Comparison of ENCODE assay signal across 25 cellular contexts in the genomic region with DNA sequence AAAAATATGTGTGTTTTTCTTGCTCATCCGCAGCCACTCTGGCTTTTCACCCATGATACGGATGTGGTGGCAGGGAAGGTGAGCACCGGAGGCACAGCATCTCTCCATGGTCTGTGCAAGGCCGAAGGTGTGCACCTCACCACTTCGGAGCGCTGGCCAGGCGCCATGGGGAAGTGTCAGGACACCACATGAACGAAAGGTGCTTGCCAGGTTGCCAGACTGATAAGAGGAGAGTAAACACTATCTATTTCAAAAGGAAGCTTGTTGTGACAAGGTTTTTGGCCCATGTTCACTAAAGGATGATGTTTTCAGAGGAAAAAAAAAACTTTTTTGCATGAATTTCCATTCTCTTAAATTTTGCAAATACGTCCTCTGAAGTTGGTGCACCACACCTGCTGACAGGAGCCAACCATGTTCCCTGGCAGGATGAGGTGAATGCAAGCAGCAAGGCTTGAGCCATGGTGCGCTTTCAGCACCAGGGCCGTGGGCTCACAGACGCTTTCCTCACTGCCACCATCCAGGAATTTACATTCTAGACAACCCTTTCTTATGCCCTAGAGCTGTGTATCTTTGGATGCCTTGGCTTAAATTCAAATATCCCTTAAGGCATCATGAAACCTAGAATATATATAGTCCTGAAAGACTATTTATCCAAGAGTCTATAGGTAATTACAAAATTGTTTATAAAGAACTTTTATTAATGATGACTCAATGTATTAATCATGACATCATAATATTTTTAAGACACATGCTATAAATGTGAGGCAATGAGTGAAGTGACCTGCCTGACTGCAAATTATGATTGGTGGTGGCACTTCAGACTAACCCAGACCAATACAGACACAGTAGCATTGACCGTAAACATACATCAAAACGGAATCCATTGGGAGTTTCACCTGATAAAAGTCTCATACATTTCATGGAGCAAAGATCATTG.
A peak's percentile ranks its signal among the peaks of the same experiment; 100 is the strongest.
DNase-seq lines count a peak whose midpoint lies in the region; ATAC-seq, FAIRE-seq and TF ChIP-seq lines count a peak whose summit lies in the region.
"Had no signal": no experiment of that assay in that cellular context is flagged by ENCODE, and none has a peak within 500 bp of the region (broad histone marks: within the 10 kb centered on the region; RNA-seq: fewer than 3 reads in every experiment).

No MANE protein-coding gene starts in this region.

- no peaks in the 10 kb centered on the region for H3F3A ChIP-seq in smooth muscle cell (ENCODE audit: low read depth)

- WGBS in smooth muscle cell (ENCODE audit: low lambda C conversion rate): 94% methylated on average over 14 of the region's 14 CpGs

- H3K4me3 ChIP-seq in keratinocyte (ENCODE audit: control insufficient read depth in 2 of 3, extremely low read depth in 1 of 3, insufficient read depth in 2 of 3, low read depth in 1 of 3, low read length in 3 of 3) (no peak overlapping the region), smooth muscle cell (no peak overlapping the region)
- H3K4me3 ChIP-seq: breast epithelium, gastrocnemius medialis, lung had no signal

- no peak overlapping the region for H3K9ac ChIP-seq in keratinocyte (ENCODE audit: control insufficient read depth, extremely low read depth, insufficient read depth, low read length)
- H3K9ac ChIP-seq in smooth muscle cell (ENCODE audit: low read depth): no peak overlapping the region

- no peaks in the 10 kb centered on the region for H3K9me1 ChIP-seq in keratinocyte (ENCODE audit: control insufficient read depth, extremely low read depth, insufficient read depth, low read length)

- no peaks in the 10 kb centered on the region for H3K79me2 ChIP-seq in keratinocyte (ENCODE audit: control insufficient read depth, insufficient read depth, low read length)
- H3K79me2 ChIP-seq in smooth muscle cell (ENCODE audit: low read depth): no peaks in the 10 kb centered on the region

- H3K4me1 ChIP-seq in keratinocyte (ENCODE audit: control insufficient read depth, extremely low read depth, insufficient read depth, low read length): peaks cover 17% of the 10 kb centered on the region
- H3K4me1 ChIP-seq in smooth muscle cell (ENCODE audit: low read depth): no peaks in the 10 kb centered on the region
- H3K4me1 ChIP-seq: breast epithelium, gastrocnemius medialis had no signal

- H3K9me3 ChIP-seq in keratinocyte (ENCODE audit: control insufficient read depth, low read depth, low read length) (no peaks in the 10 kb centered on the region), smooth muscle cell (replicated peaks; ENCODE audit: low read depth) (no peaks in the 10 kb centered on the region)
- H3K9me3 ChIP-seq: breast epithelium, gastrocnemius medialis had no signal

- dilution Hi-C loops in keratinocyte (cut with MboI; ENCODE audit: extremely low pct_ligation_motif_present, low sequenced_read_pairs): no loop called here

- H3K4me3 Mint-ChIP-seq in activated CD4-positive, alpha-beta memory T cell treated with anti-CD3 and anti-CD28 coated beads, Interleukin-2, amount 10 ng/mL, durations not matched to agents 7 days and 5 days: no peak overlapping the region
- H3K4me3 Mint-ChIP-seq: activated CD8-positive, alpha-beta T cell treated with anti-CD3 and anti-CD28 coated beads, Interleukin-2, amount 10 ng/mL, durations not matched to agents 7 days and 5 days; activated naive CD8-positive, alpha-beta T cell treated with anti-CD3 and anti-CD28 coated beads for 36 hours; naive thymus-derived CD8-positive, alpha-beta T cell had no signal

- intact Hi-C loops in left colon (cut with DNase I, micrococcal nuclease): no loop called here

- peaks cover 6% of the 10 kb centered on the region for H3K9me3 Mint-ChIP-seq in activated CD4-positive, alpha-beta memory T cell treated with anti-CD3 and anti-CD28 coated beads, Interleukin-2, amount 10 ng/mL, durations not matched to agents 7 days and 5 days
- H3K9me3 Mint-ChIP-seq: activated naive CD8-positive, alpha-beta T cell treated with anti-CD3 and anti-CD28 coated beads for 36 hours; activated T-helper 2 cell treated with anti-CD3 and anti-CD28 coated beads, Interferon-gamma antibody, Interleukin-2, Interleukin-4, amounts not matched to agents 10 μg/mL and 5 μg/mL and 100 μg/mL, durations not matched to agents 14 hours and 24 hours and 36 hours had no signal

- peak overlapping the region; percentile 12 for H3K4me2 ChIP-seq in keratinocyte (ENCODE audit: control insufficient read depth, extremely low read depth, insufficient read depth, low read depth, low read length)
- no peak overlapping the region for H3K4me2 ChIP-seq in smooth muscle cell

- H3K27me3 ChIP-seq in keratinocyte (ENCODE audit: control insufficient read depth, extremely low read depth, insufficient read depth, low read length) (no peaks in the 10 kb centered on the region), smooth muscle cell (ENCODE audit: low read depth) (no peaks in the 10 kb centered on the region)
- H3K27me3 ChIP-seq: breast epithelium, gastrocnemius medialis had no signal

- H3K4me1 Mint-ChIP-seq in activated CD4-positive, alpha-beta memory T cell treated with anti-CD3 and anti-CD28 coated beads, Interleukin-2, amount 10 ng/mL, durations not matched to agents 7 days and 5 days: no peaks in the 10 kb centered on the region
- H3K4me1 Mint-ChIP-seq: activated naive CD8-positive, alpha-beta T cell treated with anti-CD3 and anti-CD28 coated beads for 36 hours; naive thymus-derived CD8-positive, alpha-beta T cell had no signal

- no peaks in the 10 kb centered on the region for H4K20me1 ChIP-seq in keratinocyte (ENCODE audit: control insufficient read depth, extremely low read depth, insufficient read depth, low read length)
- no peaks in the 10 kb centered on the region for H4K20me1 ChIP-seq in smooth muscle cell (ENCODE audit: low read depth)

- no peak overlapping the region for H3K27ac ChIP-seq in keratinocyte (ENCODE audit: control insufficient read depth, insufficient read depth, low read length)
- H3K27ac ChIP-seq in substantia nigra (ENCODE audit: low read depth, low read length, poor library complexity, severe bottlenecking): no peak overlapping the region
- H3K27ac ChIP-seq in smooth muscle cell (ENCODE audit: low read depth): no peak overlapping the region
- H3K27ac ChIP-seq: breast epithelium, gastrocnemius medialis had no signal

- CTCF ChIA-PET in activated CD4-positive, alpha-beta memory T cell treated with anti-CD3 and anti-CD28 coated beads, Interleukin-2, amount 10 ng/mL, durations not matched to agents 7 days and 5 days (lab: Charles Lee): no interaction called here

- peak; percentile 44 for FAIRE-seq in keratinocyte (lab: Jason Lieb, UNC)
- FAIRE-seq: RCC 7860 had no signal

- TF ChIP-seq CTCF in keratinocyte (optimal IDR thresholded peaks at IDR 0.05 in 1 of 3, IDR thresholded peaks at IDR 0.05 in 1 of 3, conservative IDR thresholded peaks at IDR 0.05 in 1 of 3; ENCODE audit: extremely low read depth in 1 of 3, insufficient read depth in 2 of 3, low read length in 3 of 3) (no peak), smooth muscle cell (IDR thresholded peaks at IDR 0.05; ENCODE audit: borderline replicate concordance, insufficient read depth, poor library complexity, severe bottlenecking) (no peak)

- no peak for ATAC-seq in left colon
- ATAC-seq: activated CD8-positive, alpha-beta T cell treated with anti-CD3 and anti-CD28 coated beads, Interleukin-2, amount 10 ng/mL, durations not matched to agents 7 days and 5 days; gastrocnemius medialis; naive thymus-derived CD8-positive, alpha-beta T cell had no signal

- POLR2A ChIA-PET in activated CD4-positive, alpha-beta memory T cell treated with anti-CD3 and anti-CD28 coated beads, Interleukin-2, amount 10 ng/mL, durations not matched to agents 7 days and 5 days (lab: Charles Lee): no interaction called here

- H3K36me3 ChIP-seq in keratinocyte (ENCODE audit: control insufficient read depth in 2 of 2, extremely low read depth in 1 of 2, insufficient read depth in 2 of 2, low read length in 2 of 2) (no peaks in the 10 kb centered on the region), smooth muscle cell (ENCODE audit: low read depth) (no peaks in the 10 kb centered on the region)
- H3K36me3 ChIP-seq: breast epithelium, gastrocnemius medialis had no signal

- no peaks in the 10 kb centered on the region for H3K36me3 Mint-ChIP-seq in activated CD4-positive, alpha-beta memory T cell treated with anti-CD3 and anti-CD28 coated beads, Interleukin-2, amount 10 ng/mL, durations not matched to agents 7 days and 5 days (ENCODE audit: low read depth)
- H3K36me3 Mint-ChIP-seq: activated naive CD8-positive, alpha-beta T cell treated with anti-CD3 and anti-CD28 coated beads for 36 hours; naive thymus-derived CD8-positive, alpha-beta T cell had no signal

- H2AFZ ChIP-seq in keratinocyte (ENCODE audit: control insufficient read depth, low read length) (no peak overlapping the region), smooth muscle cell (ENCODE audit: low read depth) (no peak overlapping the region)

- no peak overlapping the region for H3K27ac Mint-ChIP-seq in activated CD4-positive, alpha-beta memory T cell treated with anti-CD3 and anti-CD28 coated beads, Interleukin-2, amount 10 ng/mL, durations not matched to agents 7 days and 5 days
- H3K27ac Mint-ChIP-seq: activated CD8-positive, alpha-beta T cell treated with anti-CD3 and anti-CD28 coated beads, Interleukin-2, amount 10 ng/mL, durations not matched to agents 7 days and 5 days; activated naive CD8-positive, alpha-beta T cell treated with anti-CD3 and anti-CD28 coated beads for 36 hours; activated T-helper 2 cell treated with anti-CD3 and anti-CD28 coated beads, Interferon-gamma antibody, Interleukin-2, Interleukin-4, amounts not matched to agents 10 μg/mL and 5 μg/mL and 100 μg/mL, durations not matched to agents 14 hours and 24 hours and 36 hours; naive thymus-derived CD8-positive, alpha-beta T cell had no signal

- H3K27me3 Mint-ChIP-seq in activated CD4-positive, alpha-beta memory T cell treated with anti-CD3 and anti-CD28 coated beads, Interleukin-2, amount 10 ng/mL, durations not matched to agents 7 days and 5 days: no peaks in the 10 kb centered on the region

- DNase-seq in NCI-H345 (lab: John Stamatoyannopoulos, UW) (peak; percentile 54), NCI-H345 treated with DMSO at 0.1 percent for 48 hours (lab: John Stamatoyannopoulos, UW; ENCODE audit: unreplicated experiment) (no peak), NCI-H69 (lab: John Stamatoyannopoulos, UW) (peak; percentile 67), keratinocyte (ENCODE audit: low read depth, low spot score) (no peak), left colon (no peak), substantia nigra (lab: John Stamatoyannopoulos, UW) (no peak), smooth muscle cell (lab: John Stamatoyannopoulos, UW; ENCODE audit: unreplicated experiment) (no peak)
- DNase-seq in activated CD4-positive, alpha-beta memory T cell treated with anti-CD3 and anti-CD28 coated beads, Interleukin-2, amount 10 ng/mL, durations not matched to agents 7 days and 5 days: no peak
- DNase-seq: activated CD8-positive, alpha-beta T cell treated with anti-CD3 and anti-CD28 coated beads, Interleukin-2, amount 10 ng/mL, durations not matched to agents 7 days and 5 days; activated naive CD8-positive, alpha-beta T cell treated with anti-CD3 and anti-CD28 coated beads for 36 hours; anterior cingulate cortex; gastrocnemius medialis; kidney glomerular epithelial cell; naive thymus-derived CD8-positive, alpha-beta T cell; NCI-H1930; NCI-H510A; occipital lobe; stimulated activated CD4-positive, alpha-beta T cell treated with anti-CD3 and anti-CD28 coated beads, Interleukin-15, amount 100 ng/mL, for 24 hours; stimulated activated CD4-positive, alpha-beta T cell treated with anti-CD3 and anti-CD28 coated beads, Interleukin-4, amount 100 ng/mL, for 4 hours; T-helper 9 cell; trophoblast cell had no signal

Comparison
In these comparisons a context has a peak if more than half of its experiments do, and no peak if none do; other contexts are left out.
1. DNase-seq: peak in NCI-H345 (single experiment) and NCI-H69 (single experiment); none in NCI-H345 treated with DMSO at 0.1 percent for 48 hours (single experiment), keratinocyte (single experiment), left colon (0 of 2), activated CD4-positive, alpha-beta memory T cell treated with anti-CD3 and anti-CD28 coated beads, Interleukin-2, amount 10 ng/mL, durations not matched to agents 7 days and 5 days (single experiment), substantia nigra (0 of 49) and smooth muscle cell (single experiment).